In the genomic region with DNA sequence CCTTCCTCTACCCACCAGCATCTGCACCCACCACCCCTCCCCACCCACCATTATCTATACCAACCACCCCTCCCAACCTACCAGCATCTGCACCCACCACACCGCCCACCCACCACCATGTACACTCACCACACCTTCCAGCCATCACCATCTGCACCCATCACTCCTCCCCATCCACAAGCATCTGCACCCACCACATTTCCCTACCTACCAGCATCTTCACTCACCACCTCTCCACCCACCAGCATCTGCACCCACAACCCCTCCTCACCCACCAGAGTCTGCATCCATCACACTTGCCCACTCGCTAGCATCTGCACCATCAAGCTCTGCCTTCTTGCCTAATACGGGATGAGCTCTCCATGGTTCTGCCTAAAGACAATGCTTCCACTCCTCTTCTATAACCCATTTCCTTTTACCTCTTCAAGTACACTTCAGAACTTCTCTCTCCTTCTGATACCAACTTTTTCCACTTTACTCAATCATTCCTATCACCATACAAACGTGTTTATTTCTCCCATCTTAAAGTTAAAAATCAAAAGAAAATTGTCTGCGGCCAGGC, we compare ENCODE assay signal across 1 cellular context.
A peak's percentile ranks its signal among the peaks of the same experiment; 100 is the strongest.
TF ChIP-seq lines count a peak whose summit lies in the region.

No MANE protein-coding gene starts in this region.

TF ChIP-seq in HEK293, 187 proteins besides CTCF, POLR2A, EP300 and RAD21 (continued from another document):
- TF ChIP-seq, protein P1, sequence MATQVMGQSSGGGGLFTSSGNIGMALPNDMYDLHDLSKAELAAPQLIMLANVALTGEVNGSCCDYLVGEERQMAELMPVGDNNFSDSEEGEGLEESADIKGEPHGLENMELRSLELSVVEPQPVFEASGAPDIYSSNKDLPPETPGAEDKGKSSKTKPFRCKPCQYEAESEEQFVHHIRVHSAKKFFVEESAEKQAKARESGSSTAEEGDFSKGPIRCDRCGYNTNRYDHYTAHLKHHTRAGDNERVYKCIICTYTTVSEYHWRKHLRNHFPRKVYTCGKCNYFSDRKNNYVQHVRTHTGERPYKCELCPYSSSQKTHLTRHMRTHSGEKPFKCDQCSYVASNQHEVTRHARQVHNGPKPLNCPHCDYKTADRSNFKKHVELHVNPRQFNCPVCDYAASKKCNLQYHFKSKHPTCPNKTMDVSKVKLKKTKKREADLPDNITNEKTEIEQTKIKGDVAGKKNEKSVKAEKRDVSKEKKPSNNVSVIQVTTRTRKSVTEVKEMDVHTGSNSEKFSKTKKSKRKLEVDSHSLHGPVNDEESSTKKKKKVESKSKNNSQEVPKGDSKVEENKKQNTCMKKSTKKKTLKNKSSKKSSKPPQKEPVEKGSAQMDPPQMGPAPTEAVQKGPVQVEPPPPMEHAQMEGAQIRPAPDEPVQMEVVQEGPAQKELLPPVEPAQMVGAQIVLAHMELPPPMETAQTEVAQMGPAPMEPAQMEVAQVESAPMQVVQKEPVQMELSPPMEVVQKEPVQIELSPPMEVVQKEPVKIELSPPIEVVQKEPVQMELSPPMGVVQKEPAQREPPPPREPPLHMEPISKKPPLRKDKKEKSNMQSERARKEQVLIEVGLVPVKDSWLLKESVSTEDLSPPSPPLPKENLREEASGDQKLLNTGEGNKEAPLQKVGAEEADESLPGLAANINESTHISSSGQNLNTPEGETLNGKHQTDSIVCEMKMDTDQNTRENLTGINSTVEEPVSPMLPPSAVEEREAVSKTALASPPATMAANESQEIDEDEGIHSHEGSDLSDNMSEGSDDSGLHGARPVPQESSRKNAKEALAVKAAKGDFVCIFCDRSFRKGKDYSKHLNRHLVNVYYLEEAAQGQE (tag by site-specific recombination; IDR thresholded peaks at IDR 0.05), result peak; percentile 90
- TF ChIP-seq ZFHX2 (tag by site-specific recombination; conservative IDR thresholded peaks at IDR 0.05) (peak; percentile 56), ZBTB1 (tag by site-specific recombination; IDR thresholded peaks at IDR 0.05) (no peak)
TF ChIP-seq in HEK293: peak in this region for 3.
